Comparison of ENCODE assay signal across 8 cellular contexts in the genomic region with DNA sequence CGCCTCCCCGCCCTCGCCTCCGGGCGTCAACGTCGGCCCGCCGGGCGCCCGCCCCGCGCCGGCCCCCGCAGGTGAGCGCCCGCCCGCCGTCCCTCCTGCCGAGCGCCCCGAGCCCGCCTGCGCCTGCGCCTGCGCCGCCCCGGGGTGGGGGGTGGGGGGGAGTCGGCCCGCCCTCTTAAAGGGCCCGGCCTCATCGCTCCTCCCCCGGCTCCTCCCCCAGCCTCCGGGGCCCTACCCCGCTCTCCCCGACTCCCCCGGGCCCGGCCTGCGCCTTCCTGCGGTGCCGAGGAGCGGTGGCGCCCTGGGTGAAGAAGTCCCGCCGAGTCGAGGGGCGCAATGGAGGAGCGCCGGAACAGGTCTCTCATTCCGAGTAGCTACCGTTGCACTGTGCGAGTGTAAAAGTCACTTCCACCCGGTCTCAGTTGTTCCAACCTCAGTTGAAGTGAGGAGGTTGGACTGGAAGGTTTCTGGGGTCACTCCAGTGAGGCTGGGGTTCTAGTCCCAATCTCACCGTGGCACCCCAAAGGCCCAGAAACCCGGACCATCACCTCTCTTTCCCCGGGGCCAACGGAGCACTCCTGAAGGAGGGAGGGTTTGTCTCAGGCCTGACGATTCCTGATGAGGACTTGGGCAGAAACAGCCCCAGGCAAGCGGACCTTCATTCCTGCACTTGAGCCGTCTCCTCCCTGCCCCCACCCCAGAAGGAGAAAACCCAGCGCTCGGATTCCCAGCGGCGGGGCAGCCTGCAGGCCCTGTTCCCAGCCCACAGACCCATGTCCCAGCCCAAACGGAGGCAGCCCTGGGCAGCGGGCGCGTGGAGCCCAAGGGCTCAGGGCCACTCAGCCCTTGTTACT. TPM values are rescaled to one million over a fixed set of nuclear protein-coding genes. Genes with fewer than 3 reads are reported as not detected.
A peak's percentile ranks its signal among the peaks of the same experiment; 100 is the strongest.
DNase-seq lines count a peak whose midpoint lies in the region; ATAC-seq and TF ChIP-seq lines count a peak whose summit lies in the region.

No MANE protein-coding gene starts in this region.

- WGBS in testis, 2 donors: 22 to 27% methylated on average over 6 to 37 of the region's 68 CpGs

- H3K27ac ChIP-seq in MM.1S (ENCODE audit: low read length) (peak overlapping the region; percentile 20; the same call in 1 of the 2 replicates), testis (peak overlapping the region in 1 of 2 donors; percentile 44)

- H3K4me1 ChIP-seq in MM.1S (ENCODE audit: low read length) (peaks cover 15% of the 10 kb centered on the region), testis (peaks cover 29% of the 10 kb centered on the region)

- peaks cover 38% of the 10 kb centered on the region for H3F3A ChIP-seq in MM.1S (ENCODE audit: insufficient read depth, low read length)

- H3K4me2 ChIP-seq in MM.1S (ENCODE audit: low read depth, low read length): peak overlapping the region; percentile 90

- no peaks in the 10 kb centered on the region for H3K9me2 ChIP-seq in MM.1S (replicated peaks; ENCODE audit: insufficient read depth, low read length)

- no peaks in the 10 kb centered on the region for H4K20me1 ChIP-seq in MM.1S (ENCODE audit: insufficient read depth, low read length)

- H3K4me3 ChIP-seq in MM.1S (ENCODE audit: low read length): peak overlapping the region; percentile 57
- H3K4me3 ChIP-seq in testis: peak overlapping the region; percentile 67 to 75

- ATAC-seq in omental fat pad (ENCODE audit: low FRiP score): peak; percentile 80

- H3K36me3 ChIP-seq in MM.1S (replicated peaks; ENCODE audit: insufficient read depth, low read length) (no peaks in the 10 kb centered on the region), testis (ENCODE audit: low read depth, missing control alignments) (no peaks in the 10 kb centered on the region)

- intact Hi-C loops in testis (cut with DNase I; ENCODE audit: low total_unique reads): no loop called here

- H2AFZ ChIP-seq in MM.1S (ENCODE audit: low read length): peak overlapping the region; percentile 81

- in situ Hi-C loops in SK-MEL-5 (cut with HindIII; ENCODE audit: low pct_unique_long_range_greater_than_20kb, low sequenced_read_pairs): no loop called here

- peak overlapping the region; percentile 61 for H3K9ac ChIP-seq in MM.1S (ENCODE audit: low read length)

- peaks cover 36% of the 10 kb centered on the region for H3K79me2 ChIP-seq in MM.1S (ENCODE audit: low read length)

- H3K27me3 ChIP-seq in MM.1S (replicated peaks; ENCODE audit: insufficient read depth, low read length): no peaks in the 10 kb centered on the region
- no peaks in the 10 kb centered on the region for H3K27me3 ChIP-seq in testis

- TF ChIP-seq POLR2A in testis (IDR thresholded peaks at IDR 0.05): no peak

- DNase-seq in DMS79 treated with DMSO at 0.1 percent for 48 hours (lab: John Stamatoyannopoulos, UW) (peak; percentile 71), H4 (ENCODE audit: low spot score) (peak; percentile 55), MM.1S (peak; percentile 93), SK-MEL-5 (ENCODE audit: low read depth, low spot score) (peak; percentile 77), glomerular visceral epithelial cell (ENCODE audit: extremely low spot score) (peak; percentile 83), omental fat pad (ENCODE audit: low spot score) (no peak), testis (peak; percentile 87)
- peak; percentile 90 for DNase-seq in activated naive CD4-positive, alpha-beta T cell treated with anti-CD3 and anti-CD28 coated beads, Interleukin-2, amount 50 U/mL, for 16 hours

- H3K9me3 ChIP-seq in MM.1S (replicated peaks; ENCODE audit: insufficient read depth, low read length) (no peaks in the 10 kb centered on the region), testis (no peaks in the 10 kb centered on the region)

- no peak for TF ChIP-seq CTCF in MM.1S (IDR thresholded peaks at IDR 0.05; ENCODE audit: low read length)
- TF ChIP-seq CTCF in omental fat pad (IDR thresholded peaks at IDR 0.05): no peak
- no peak for TF ChIP-seq CTCF in testis (IDR thresholded peaks at IDR 0.05)

RNA-seq across cellular contexts. Expression of a gene that starts 1.5 kb away (rescaled TPM):
- total RNA-seq in H4 (2014; rRNA removed; shearing (Covaris generic)): 3.7 and 6.4 TPM in 2 replicates
- total RNA-seq in SK-MEL-5 (2014; rRNA removed; shearing (Covaris generic)): 7.9 and 9.0 TPM in 2 replicates
- polyA plus RNA-seq in SK-MEL-5 (2015; cell fraction: cytosol; rRNA removed): 24.5 and 34.4 TPM in 2 replicates
- polyA plus RNA-seq in SK-MEL-5 (2015; cell fraction: nucleus; rRNA removed): 46.3 and 83.6 TPM in 2 replicates
- total RNA-seq in omental fat pad (10 to 100 TPM; 12.6 to 26.6 (median 15.6) TPM), testis (10 to 100 TPM; 71.4 to 71.6 TPM)
- polyA plus RNA-seq in testis (ENCODE audit: insufficient read depth, low read depth, low replicate concordance): 43.9 TPM
